Comparison of ENCODE assay signal across 14 cellular contexts in the genomic region with DNA sequence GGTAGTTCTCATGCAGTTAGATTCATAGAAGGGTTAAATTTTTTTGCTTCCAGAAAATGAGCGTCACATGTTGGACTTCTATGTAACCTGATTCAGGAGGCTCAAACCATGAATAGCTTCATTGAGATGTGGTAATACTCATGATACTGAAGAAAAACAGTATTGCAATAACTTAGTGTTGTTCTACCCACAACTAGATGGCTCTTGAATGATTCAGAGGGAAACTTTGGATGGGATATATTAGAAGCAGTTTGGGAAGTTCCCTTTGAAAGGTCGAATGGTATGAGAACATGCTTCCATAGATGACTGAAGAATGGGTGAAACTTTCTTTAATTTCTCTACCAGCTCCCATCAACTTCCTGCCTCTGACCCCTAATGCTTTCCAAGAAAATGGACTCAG.
DNase-seq lines count a peak whose midpoint lies in the region; ATAC-seq and TF ChIP-seq lines count a peak whose summit lies in the region.
"Had no signal": no experiment of that assay in that cellular context is flagged by ENCODE, and none has a peak within 500 bp of the region (broad histone marks: within the 10 kb centered on the region; RNA-seq: fewer than 3 reads in every experiment).

No MANE protein-coding gene starts in this region.

- peak overlapping the region; percentile 48 for H3K27ac ChIP-seq in RWPE2 (ENCODE audit: poor library complexity, severe bottlenecking)
- H3K27ac ChIP-seq: testis had no signal

- no peaks in the 10 kb centered on the region for H3K27me3 ChIP-seq in RWPE2 (ENCODE audit: insufficient read depth, poor library complexity, severe bottlenecking)
- H3K27me3 ChIP-seq: testis had no signal

- no peaks in the 10 kb centered on the region for H3K36me3 ChIP-seq in RWPE2 (ENCODE audit: low read depth)

- intact Hi-C loops in sciatic nerve (cut with DNase I) = no loop called here
- intact Hi-C loops in head of caudate nucleus (cut with DNase I) = no loop called here

- H3K9me3 ChIP-seq in RWPE2 (ENCODE audit: severe bottlenecking) = peaks cover 3% of the 10 kb centered on the region
- H3K9me3 ChIP-seq: testis had no signal

- no peak overlapping the region for H3K4me3 ChIP-seq in RWPE2 (ENCODE audit: severe bottlenecking)
- H3K4me3 ChIP-seq: testis had no signal

- peaks cover 21% of the 10 kb centered on the region for H3K4me1 ChIP-seq in RWPE2 (ENCODE audit: insufficient read depth, poor library complexity, severe bottlenecking)
- H3K4me1 ChIP-seq: testis had no signal

- DNase-seq in GM03348 (ENCODE audit: low spot score) (peak; percentile 76), RWPE2 (ENCODE audit: low spot score) (no peak), fibroblast of peridontal ligament (ENCODE audit: extremely low read depth) (peak; percentile 99), sciatic nerve (ENCODE audit: low spot score) (no peak), D341Med (ENCODE audit: low spot score) (no peak), head of caudate nucleus (no peak)
- no peak for DNase-seq in stimulated activated CD4-positive, alpha-beta T cell treated with anti-CD3 and anti-CD28 coated beads, Interleukin-4, amount 100 ng/mL, for 1 hour
- DNase-seq: activated CD4-positive, alpha-beta T cell treated with anti-CD3 and anti-CD28 coated beads, Interleukin-2, amount 50 U/mL, for 4 hours; activated gamma-delta T cell treated with Interleukin-2 at 50 U/mL for 16 hours; kidney; natural killer cell; OCI-M1; right cardiac atrium; testis had no signal

- TF ChIP-seq CTCF in RWPE2 (IDR thresholded peaks at IDR 0.05; ENCODE audit: poor library complexity, severe bottlenecking) = no peak

- ATAC-seq in RWPE2 (ENCODE audit: low read depth) (peak; percentile 90), sciatic nerve (peak; percentile 95)
- ATAC-seq: natural killer cell had no signal

Comparison
In these comparisons a context has a peak if more than half of its experiments do, and no peak if none do; other contexts are left out.
1. DNase-seq: peak in GM03348 (single experiment) and fibroblast of peridontal ligament (single experiment); none in RWPE2 (single experiment), sciatic nerve (single experiment), D341Med (single experiment), head of caudate nucleus (0 of 42) and stimulated activated CD4-positive, alpha-beta T cell treated with anti-CD3 and anti-CD28 coated beads, Interleukin-4, amount 100 ng/mL, for 1 hour (single experiment).